Comparison of ENCODE assay signal across 12 cellular contexts in genomic region chr6:75084872-75085381, GRCh38.
A peak's percentile ranks its signal among the peaks of the same experiment; 100 is the strongest.
DNase-seq lines count a peak whose midpoint lies in the region; ATAC-seq and TF ChIP-seq lines count a peak whose summit lies in the region.
"Had no signal": no experiment of that assay in that cellular context is flagged by ENCODE, and none has a peak within 500 bp of the region (broad histone marks: within the 10 kb centered on the region; RNA-seq: fewer than 3 reads in every experiment).

No MANE protein-coding gene starts in this region.

- H3K4me1 ChIP-seq in HUES64 (ENCODE audit: insufficient read depth, low read length): peaks cover 8% of the 10 kb centered on the region
- peaks cover 0 to 25% (median 11%) of the 10 kb centered on the region in 4 donors for H3K4me1 ChIP-seq in sigmoid colon
- H3K4me1 ChIP-seq in gastrocnemius medialis: no peaks in the 10 kb centered on the region
- H3K4me1 ChIP-seq: Peyer's patch had no signal

- DNase-seq in caudate nucleus (lab: John Stamatoyannopoulos, UW) (peak in 32 of 61 donors; percentile 3 to 60 (median 14)), left lobe of liver (ENCODE audit: low spot score) (peak; percentile 61), sigmoid colon (peak; percentile 68), gastrocnemius medialis (no peak), NCI-H446 treated with DMSO at 0.1 percent for 48 hours (lab: John Stamatoyannopoulos, UW) (no peak), RPMI8226 (no peak)
- DNase-seq: DMS79 treated with DMSO at 0.1 percent for 48 hours, Kasumi-1 had no signal

- H3K27ac ChIP-seq in HUES64 (ENCODE audit: low read depth, low read length): no peak overlapping the region
- H3K27ac ChIP-seq in caudate nucleus (ENCODE audit: low read depth, low read length): no peak overlapping the region
- H3K27ac ChIP-seq in sigmoid colon: peak overlapping the region; percentile 33 to 78 (median 58)
- H3K27ac ChIP-seq in gastrocnemius medialis: no peak overlapping the region
- H3K27ac ChIP-seq: vagina had no signal

- in situ Hi-C loops in gastrocnemius medialis (cut with MboI; ENCODE audit: low sequenced_read_pairs in 4 of 4): no loop called here

- no peaks in the 10 kb centered on the region; the same call in 1 of the 2 replicates for H3K36me3 ChIP-seq in HUES64 (ENCODE audit: insufficient read depth, low read length)
- peaks cover 0 to 32% (median 15%) of the 10 kb centered on the region in 4 donors for H3K36me3 ChIP-seq in sigmoid colon
- no peaks in the 10 kb centered on the region for H3K36me3 ChIP-seq in gastrocnemius medialis
- H3K36me3 ChIP-seq: Peyer's patch had no signal

- intact Hi-C loops in sigmoid colon (cut with DNase I): no loop called here
- intact Hi-C loops in gastrocnemius medialis (cut with DNase I; ENCODE audit: low total_unique reads): no loop called here

- TF ChIP-seq CTCF in sigmoid colon (IDR thresholded peaks at IDR 0.05) (no peak), gastrocnemius medialis (IDR thresholded peaks at IDR 0.05 in 4 of 5, conservative IDR thresholded peaks at IDR 0.05 in 1 of 5) (no peak)

- H3K4me3 ChIP-seq in HUES64 (ENCODE audit: low read length) (peak overlapping the region; percentile 21), sigmoid colon (peak overlapping the region; percentile 31 to 49 (median 38)), gastrocnemius medialis (no peak overlapping the region)
- H3K4me3 ChIP-seq: vagina had no signal

- WGBS in HUES64: 80% methylated on average over 33 of the region's 33 CpGs
- 10 to 12% methylated on average over 33 of the region's 33 CpGs for WGBS in sigmoid colon, 2 donors

- TF ChIP-seq POLR2A in sigmoid colon (IDR thresholded peaks at IDR 0.05) (no peak), gastrocnemius medialis (IDR thresholded peaks at IDR 0.05) (no peak)

- no peak overlapping the region for H3K9ac ChIP-seq in HUES64 (ENCODE audit: low read depth, low read length)

- H3K27me3 ChIP-seq in HUES64 (ENCODE audit: insufficient read depth, low read length) (no peaks in the 10 kb centered on the region), sigmoid colon (no peaks in the 10 kb centered on the region), gastrocnemius medialis (no peaks in the 10 kb centered on the region)
- H3K27me3 ChIP-seq: Peyer's patch, vagina had no signal

- no peaks in the 10 kb centered on the region for H3K9me3 ChIP-seq in HUES64 (ENCODE audit: insufficient read depth, low read depth, low read length)
- H3K9me3 ChIP-seq in sigmoid colon: no peaks in the 10 kb centered on the region
- no peaks in the 10 kb centered on the region for H3K9me3 ChIP-seq in gastrocnemius medialis
- H3K9me3 ChIP-seq: Peyer's patch, vagina had no signal

- TF ChIP-seq EP300 in sigmoid colon (IDR thresholded peaks at IDR 0.05): no peak

- ATAC-seq in left lobe of liver: peak; percentile 92
- ATAC-seq in gastrocnemius medialis: no peak
- no peak for ATAC-seq in GM18858 (IDR thresholded peaks at IDR 0.05; ENCODE audit: unreplicated experiment)

Comparison
In these comparisons a context has a peak if more than half of its experiments do, and no peak if none do; other contexts are left out.
1. H3K27ac ChIP-seq: peak in sigmoid colon (4 of 4); none in HUES64 (single experiment), caudate nucleus (single experiment) and gastrocnemius medialis (0 of 4).
2. H3K4me3 ChIP-seq: peak in HUES64 (single experiment) and sigmoid colon (4 of 4); none in gastrocnemius medialis (0 of 4).
3. DNase-seq: peak in caudate nucleus (32 of 61), left lobe of liver (single experiment) and sigmoid colon (single experiment); none in gastrocnemius medialis (0 of 2), NCI-H446 treated with DMSO at 0.1 percent for 48 hours (single experiment) and RPMI8226 (single experiment).